ENCODE assay signal across 9 cellular contexts in genomic region chr6:36599791-36600209, GRCh38. TPM values are rescaled to one million over a fixed set of nuclear protein-coding genes. Genes with fewer than 3 reads are reported as not detected.
DNase-seq lines count a peak whose midpoint lies in the region; ATAC-seq and TF ChIP-seq lines count a peak whose summit lies in the region.
"Had no signal": no experiment of that assay in that cellular context is flagged by ENCODE, and none has a peak within 500 bp of the region (broad histone marks: within the 10 kb centered on the region; RNA-seq: fewer than 3 reads in every experiment).

No MANE protein-coding gene starts in this region.

- H3K27me3 ChIP-seq in dorsolateral prefrontal cortex = no peaks in the 10 kb centered on the region

- ATAC-seq in mucosa of descending colon (peak; percentile 26), GM19324 (IDR thresholded peaks at IDR 0.05; ENCODE audit: low FRiP score, unreplicated experiment) (no peak), HG03432 (IDR thresholded peaks at IDR 0.05; ENCODE audit: unreplicated experiment) (no peak)
- peak; percentile 94 for ATAC-seq in stimulated activated naive CD8-positive, alpha-beta T cell treated with anti-CD3 and anti-CD28 coated beads, Interleukin-15, amount 100 ng/mL, for 72 hours

- intact Hi-C loops in dorsolateral prefrontal cortex (cut with DNase I) = loop anchor here in 1 of 2 donors (5.0 kb wide), 1 partner anchor 572 kb away; the partner anchor contains the start of gene MAPK14
- intact Hi-C loops in mucosa of descending colon (cut with DNase I, micrococcal nuclease) = loop anchor here in 1 of 2 donors (10.0 kb wide), 1 partner anchor 55 kb away; the partner anchor contains the start of gene STK38

- peak; percentile 84 for DNase-seq in activated CD4-positive, alpha-beta T cell treated with anti-CD3 and anti-CD28 coated beads for 48 hours
- DNase-seq in dorsolateral prefrontal cortex (peak in 9 of 10 donors; percentile 27 to 61 (median 50)), mucosa of descending colon (peak in 1 of 3 donors; percentile 45), KBM-7 (no peak)
- DNase-seq in stimulated activated naive CD8-positive, alpha-beta T cell treated with anti-CD3 and anti-CD28 coated beads, Interleukin-15, amount 100 ng/mL, for 72 hours = peak; percentile 65 to 71

- in situ Hi-C loops in KBM-7 (cut with MboI; ENCODE audit: low pct_unique_long_range_greater_than_20kb, low sequenced_read_pairs) = no loop called here

- H3K4me1 ChIP-seq in mucosa of descending colon (ENCODE audit: low read depth) = peaks cover 59% of the 10 kb centered on the region

- peak overlapping the region in 58 of 59 donors; percentile 1 to 99 (median 88) for H3K4me3 ChIP-seq in dorsolateral prefrontal cortex
- H3K4me3 ChIP-seq in mucosa of descending colon = no peak overlapping the region

- no peaks in the 10 kb centered on the region for H3K9me3 Mint-ChIP-seq in stimulated activated naive CD8-positive, alpha-beta T cell treated with anti-CD3 and anti-CD28 coated beads, Interleukin-15, amount 100 ng/mL, for 72 hours

- no peaks in the 10 kb centered on the region for H3K27me3 Mint-ChIP-seq in stimulated activated naive CD8-positive, alpha-beta T cell treated with anti-CD3 and anti-CD28 coated beads, Interleukin-15, amount 100 ng/mL, for 72 hours

- no peaks in the 10 kb centered on the region for H3K9me3 ChIP-seq in mucosa of descending colon

- TF ChIP-seq CTCF in dorsolateral prefrontal cortex (IDR thresholded peaks at IDR 0.05 in 54 of 56, conservative IDR thresholded peaks at IDR 0.05 in 2 of 56; ENCODE audit: low read depth in 1 of 56, partially characterized antibody in 56 of 56) = no peak
- TF ChIP-seq CTCF in mucosa of descending colon (IDR thresholded peaks at IDR 0.05) = no peak

- H3K36me3 ChIP-seq in mucosa of descending colon (ENCODE audit: low read depth) = peaks cover 23% of the 10 kb centered on the region

- peak overlapping the region in 20 of 59 donors; percentile 3 to 60 (median 16) for H3K27ac ChIP-seq in dorsolateral prefrontal cortex
- H3K27ac ChIP-seq: KMS-11 had no signal

- peak overlapping the region; percentile 88 to 96 for H3K4me3 Mint-ChIP-seq in stimulated activated naive CD8-positive, alpha-beta T cell treated with anti-CD3 and anti-CD28 coated beads, Interleukin-15, amount 100 ng/mL, for 72 hours

- H3K27ac Mint-ChIP-seq in stimulated activated naive CD8-positive, alpha-beta T cell treated with anti-CD3 and anti-CD28 coated beads, Interleukin-15, amount 100 ng/mL, for 72 hours = peak overlapping the region; percentile 11 to 94

- H3K4me1 Mint-ChIP-seq in stimulated activated naive CD8-positive, alpha-beta T cell treated with anti-CD3 and anti-CD28 coated beads, Interleukin-15, amount 100 ng/mL, for 72 hours = peaks cover 70% of the 10 kb centered on the region

- peak; percentile 26 for TF ChIP-seq POLR2A in GM18526 (IDR thresholded peaks at IDR 0.05; ENCODE audit: extremely low read depth, insufficient read length)

RNA-seq across cellular contexts. Expression of gene SRSF3, which starts 5.6 kb away (rescaled TPM):
- total RNA-seq in dorsolateral prefrontal cortex (100 to 1,000 TPM; 108 to 194 (median 145) TPM), mucosa of descending colon (100 to 1,000 TPM; 176 to 243 (median 229) TPM)

RNA-seq across cellular contexts. Expression of gene STK38, which starts 52.5 kb away (rescaled TPM):
- total RNA-seq in dorsolateral prefrontal cortex (10 to 100 TPM in 106 of 120 experiments, 1 to 10 TPM in 14; 6.3 to 23.4 (median 13.6) TPM), mucosa of descending colon (10 to 100 TPM; 67.3 to 80.7 (median 69.9) TPM)

Comparison
In these comparisons a context has a peak if more than half of its experiments do, and no peak if none do; other contexts are left out.
1. ATAC-seq: peak in mucosa of descending colon (single experiment) and stimulated activated naive CD8-positive, alpha-beta T cell treated with anti-CD3 and anti-CD28 coated beads, Interleukin-15, amount 100 ng/mL, for 72 hours (single experiment); none in GM19324 (single experiment) and HG03432 (single experiment).